ENCODE assay signal across 20 cellular contexts in the genomic region with DNA sequence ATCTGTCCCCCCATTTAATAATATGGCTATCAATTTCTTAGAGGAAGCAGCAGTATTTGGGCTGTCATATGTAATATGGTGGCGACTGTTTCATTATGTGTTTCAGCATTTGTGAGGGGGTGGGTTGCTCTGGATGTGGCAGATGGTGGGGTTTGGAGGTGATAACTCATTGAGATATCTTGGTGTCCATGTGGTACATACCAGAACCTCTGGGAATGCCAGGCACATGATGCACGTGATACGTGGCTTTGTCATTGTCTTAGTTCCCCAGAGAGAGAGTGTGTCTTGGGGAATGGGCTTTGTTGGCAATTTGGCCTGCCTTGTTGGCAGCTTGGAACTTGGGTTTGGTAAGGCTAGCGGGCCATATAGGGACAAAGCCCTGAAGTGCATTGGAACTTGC.
DNase-seq lines count a peak whose midpoint lies in the region; ATAC-seq and TF ChIP-seq lines count a peak whose summit lies in the region.
"Had no signal": no experiment of that assay in that cellular context is flagged by ENCODE, and none has a peak within 500 bp of the region (broad histone marks: within the 10 kb centered on the region; RNA-seq: fewer than 3 reads in every experiment).

No MANE protein-coding gene starts in this region.

- H3K36me3 ChIP-seq in Caco-2 (ENCODE audit: control insufficient read depth, insufficient read depth, low read length) (peaks cover 15% of the 10 kb centered on the region), PC-3 (ENCODE audit: low read depth, low read length) (peaks cover 92% of the 10 kb centered on the region)

- H3K9me3 Mint-ChIP-seq in Caco-2 (ENCODE audit: unreplicated experiment): no peaks in the 10 kb centered on the region
- no peaks in the 10 kb centered on the region for H3K9me3 Mint-ChIP-seq in activated CD8-positive, alpha-beta memory T cell treated with anti-CD3 and anti-CD28 coated beads, Interleukin-2, amount 10 ng/mL, durations not matched to agents 7 days and 5 days (ENCODE audit: low read depth)
- H3K9me3 Mint-ChIP-seq: CD4-positive, alpha-beta memory T cell; GM23338; HFFc6; IgD-negative memory B cell had no signal

- intact Hi-C loops in Caco-2 (cut with micrococcal nuclease; ENCODE audit: unreplicated experiment) (no loop called here), PC-3 (cut with micrococcal nuclease) (no loop called here)

- H3K4me3 ChIP-seq in Caco-2 (ENCODE audit: low read depth, low read length) (no peak overlapping the region), PC-3 (ENCODE audit: low read length) (no peak overlapping the region)
- H3K4me3 ChIP-seq: GM12878, GM23338 had no signal

- no peaks in the 10 kb centered on the region for H3K4me1 ChIP-seq in Caco-2
- H3K4me1 ChIP-seq in PC-3 (ENCODE audit: insufficient read depth, low read length): no peaks in the 10 kb centered on the region

- 0 out of 2 replicates have a peak, but pooled peaks cover 20% of the 10 kb centered on the region for H3K79me2 ChIP-seq in PC-3 (ENCODE audit: low read length)

- H3K27me3 ChIP-seq in Caco-2 (replicated peaks; ENCODE audit: control insufficient read depth, insufficient read depth, low read length) (no peaks in the 10 kb centered on the region), PC-3 (ENCODE audit: low read length) (no peaks in the 10 kb centered on the region)

- no peak overlapping the region for H3K9ac ChIP-seq in PC-3 (ENCODE audit: low read length)

- peaks cover 13% of the 10 kb centered on the region for H3K4me1 Mint-ChIP-seq in Caco-2 (ENCODE audit: low read depth, unreplicated experiment)
- peaks cover 11% of the 10 kb centered on the region for H3K4me1 Mint-ChIP-seq in activated CD8-positive, alpha-beta memory T cell treated with anti-CD3 and anti-CD28 coated beads, Interleukin-2, amount 10 ng/mL, durations not matched to agents 7 days and 5 days
- H3K4me1 Mint-ChIP-seq: GM23338 had no signal

- POLR2A ChIA-PET in Caco-2 (lab: Charles Lee) (no interaction called here), PC-3 (lab: Charles Lee; ENCODE audit: unreplicated experiment) (no interaction called here)

- TSS peak; percentile 52 for BruUV-seq in Caco-2 (replicated peaks; lab: Mats Ljungman, UMichigan)
- BruUV-seq in PC-3 (replicated peaks; lab: Mats Ljungman, UMichigan): TSS peak; percentile 36

- H3K27me3 Mint-ChIP-seq in Caco-2 (ENCODE audit: insufficient read depth, unreplicated experiment): no peaks in the 10 kb centered on the region
- H3K27me3 Mint-ChIP-seq in activated CD8-positive, alpha-beta memory T cell treated with anti-CD3 and anti-CD28 coated beads, Interleukin-2, amount 10 ng/mL, durations not matched to agents 7 days and 5 days: no peaks in the 10 kb centered on the region
- H3K27me3 Mint-ChIP-seq: CD4-positive, alpha-beta memory T cell; IgD-negative memory B cell had no signal

- TF ChIP-seq CTCF in Caco-2 (IDR thresholded peaks at IDR 0.05; ENCODE audit: insufficient read depth in 1 of 2, low read depth in 1 of 2, low read length in 1 of 2, severe bottlenecking in 1 of 2, unreplicated experiment in 1 of 2) (no peak), PC-3 (conservative IDR thresholded peaks at IDR 0.05; ENCODE audit: low read depth, low read length) (no peak), GM20000 (IDR thresholded peaks at IDR 0.05; ENCODE audit: extremely low read depth, missing control alignments) (no peak)

- H3K4me3 Mint-ChIP-seq in Caco-2 (ENCODE audit: unreplicated experiment): no peak overlapping the region
- H3K4me3 Mint-ChIP-seq in activated CD8-positive, alpha-beta memory T cell treated with anti-CD3 and anti-CD28 coated beads, Interleukin-2, amount 10 ng/mL, durations not matched to agents 7 days and 5 days: no peak overlapping the region
- H3K4me3 Mint-ChIP-seq: CD14-positive monocyte, GM23338, HFFc6, IgD-negative memory B cell had no signal

- H3K9me3 ChIP-seq in Caco-2 (no peaks in the 10 kb centered on the region), PC-3 (ENCODE audit: low read length) (no peaks in the 10 kb centered on the region)

- no peak overlapping the region for H3K27ac Mint-ChIP-seq in Caco-2 (ENCODE audit: unreplicated experiment)
- H3K27ac Mint-ChIP-seq in activated CD8-positive, alpha-beta memory T cell treated with anti-CD3 and anti-CD28 coated beads, Interleukin-2, amount 10 ng/mL, durations not matched to agents 7 days and 5 days: no peak overlapping the region
- H3K27ac Mint-ChIP-seq: GM23338, HFFc6, IgD-negative memory B cell had no signal

- H3K4me2 ChIP-seq in PC-3 (ENCODE audit: low read length): no peak overlapping the region
- H3K4me2 ChIP-seq: GM23338 had no signal

- no peak overlapping the region for H2AFZ ChIP-seq in PC-3 (ENCODE audit: low read length)
- H2AFZ ChIP-seq: GM23338 had no signal

- CTCF ChIA-PET in Caco-2 (lab: Charles Lee) (no interaction called here), PC-3 (lab: Charles Lee) (no interaction called here)
- CTCF ChIA-PET in activated CD8-positive, alpha-beta memory T cell treated with anti-CD3 and anti-CD28 coated beads, Interleukin-2, amount 10 ng/mL, durations not matched to agents 7 days and 5 days (lab: Charles Lee): no interaction called here

- DNase-seq in Caco-2 (no peak), PC-3 (no peak), myocyte (ENCODE audit: low read depth) (peak; percentile 52), RPMI8226 (no peak), GM20000 (ENCODE audit: low spot score) (no peak)
- no peak for DNase-seq in activated CD8-positive, alpha-beta memory T cell treated with anti-CD3 and anti-CD28 coated beads, Interleukin-2, amount 10 ng/mL, durations not matched to agents 7 days and 5 days
- DNase-seq: ACHN; AML-193; CD4-positive, alpha-beta memory T cell; DMS 273 treated with DMSO at 0.1 percent for 48 hours; DMS53; DND-41; EL; HCEC 1CT; HFFc6; KBM-7 had no signal

- no peaks in the 10 kb centered on the region for H3F3A ChIP-seq in PC-3 (ENCODE audit: low read length, unreplicated experiment)

- no peaks in the 10 kb centered on the region for H3K9me2 ChIP-seq in PC-3 (replicated peaks; ENCODE audit: low read length)

- peaks cover 97% of the 10 kb centered on the region for H3K36me3 Mint-ChIP-seq in Caco-2 (ENCODE audit: insufficient read depth, unreplicated experiment)
- peaks cover 8% of the 10 kb centered on the region for H3K36me3 Mint-ChIP-seq in activated CD8-positive, alpha-beta memory T cell treated with anti-CD3 and anti-CD28 coated beads, Interleukin-2, amount 10 ng/mL, durations not matched to agents 7 days and 5 days

- ATAC-seq in PC-3: no peak
- ATAC-seq in activated CD8-positive, alpha-beta memory T cell treated with anti-CD3 and anti-CD28 coated beads, Interleukin-2, amount 10 ng/mL, durations not matched to agents 7 days and 5 days: no peak
- ATAC-seq: GM12878, GM23338 had no signal

- H4K20me1 ChIP-seq in PC-3 (ENCODE audit: low read length): peaks cover 15% of the 10 kb centered on the region; the same call in 1 of the 2 replicates

- no peak overlapping the region for H3K27ac ChIP-seq in PC-3 (ENCODE audit: low read length)
